20 cellular contexts compared by ENCODE assay signal in the genomic region with DNA sequence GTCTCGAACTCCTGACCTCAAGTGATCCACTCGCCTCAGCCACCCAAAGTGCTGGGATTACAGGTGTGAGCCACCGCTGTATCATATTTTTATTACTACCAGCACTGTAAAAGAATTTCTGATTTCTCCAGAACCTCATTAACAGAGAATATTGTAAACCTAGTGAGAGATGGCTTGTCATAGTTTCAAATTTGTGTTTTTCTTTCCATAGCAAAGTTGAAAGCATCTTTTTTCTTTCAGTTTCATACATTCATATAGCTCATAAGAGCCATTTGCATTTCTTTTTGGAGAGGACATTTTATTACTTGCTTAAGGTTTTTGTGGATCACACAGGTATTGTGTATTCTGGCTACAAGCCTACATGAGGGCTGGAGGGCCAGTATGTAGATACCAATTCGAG. TPM values are rescaled to one million over a fixed set of nuclear protein-coding genes. Genes with fewer than 3 reads are reported as not detected.
DNase-seq lines count a peak whose midpoint lies in the region; ATAC-seq and TF ChIP-seq lines count a peak whose summit lies in the region.
"Had no signal": no experiment of that assay in that cellular context is flagged by ENCODE, and none has a peak within 500 bp of the region (broad histone marks: within the 10 kb centered on the region; RNA-seq: fewer than 3 reads in every experiment).

No MANE protein-coding gene starts in this region.

- no peak overlapping the region for H3K4me3 Mint-ChIP-seq in activated naive CD8-positive, alpha-beta T cell treated with anti-CD3 and anti-CD28 coated beads, Interleukin-2, amount 10 ng/mL, durations not matched to agents 7 days and 5 days
- no peak overlapping the region for H3K4me3 Mint-ChIP-seq in activated naive CD8-positive, alpha-beta T cell treated with anti-CD3 and anti-CD28 coated beads, Interleukin-2, amount 50 U/mL, for 24 hours
- H3K4me3 Mint-ChIP-seq: CD8-positive, alpha-beta T cell; neural crest cell had no signal

- H4K20me1 ChIP-seq in Karpas-422 (ENCODE audit: insufficient read depth, low read depth, low read length): no peaks in the 10 kb centered on the region

- POLR2A ChIA-PET in activated naive CD8-positive, alpha-beta T cell treated with anti-CD3 and anti-CD28 coated beads, Interleukin-2, amount 10 ng/mL, durations not matched to agents 7 days and 5 days (lab: Charles Lee): no interaction called here

- H3K9me3 ChIP-seq in Karpas-422 (ENCODE audit: low read length) (no peaks in the 10 kb centered on the region), thyroid gland (no peaks in the 10 kb centered on the region)
- H3K9me3 ChIP-seq: colonic mucosa, psoas muscle, testis had no signal

- H3K4me3 ChIP-seq in Karpas-422 (ENCODE audit: low read length) (no peak overlapping the region), thyroid gland (replicated peaks in 1 of 3) (no peak overlapping the region)
- H3K4me3 ChIP-seq: colonic mucosa, psoas muscle, testis had no signal

- H3K79me2 ChIP-seq in Karpas-422 (ENCODE audit: low read length): peaks cover 61% of the 10 kb centered on the region

- DNase-seq in activated naive CD8-positive, alpha-beta T cell treated with anti-CD3 and anti-CD28 coated beads, Interleukin-2, amount 10 ng/mL, durations not matched to agents 7 days and 5 days: no peak
- DNase-seq in activated naive CD8-positive, alpha-beta T cell treated with anti-CD3 and anti-CD28 coated beads, Interleukin-2, amount 50 U/mL, for 24 hours: no peak
- DNase-seq in NCI-H146 (lab: John Stamatoyannopoulos, UW) (no peak), Karpas-422 (no peak), NCI-H2029 (lab: John Stamatoyannopoulos, UW) (no peak), thyroid gland (no peak)
- DNase-seq: activated CD4-positive, alpha-beta T cell treated with anti-CD3 and anti-CD28 coated beads, Interleukin-2, amount 50 U/mL, for 48 hours; activated effector memory CD4-positive, alpha-beta T cell treated with anti-CD3 and anti-CD28 coated beads, Interleukin-2, amount 50 U/mL, for 16 hours; CD8-positive, alpha-beta T cell; colonic mucosa; DMS79 treated with DMSO at 0.1 percent for 48 hours; foreskin fibroblast; NCI-H1436 treated with DMSO at 0.1 percent for 48 hours; NCI-H2227 treated with DMSO at 0.1 percent for 48 hours; psoas muscle; testis had no signal

- no peak for TF ChIP-seq POLR2A in thyroid gland (IDR thresholded peaks at IDR 0.05)

- intact Hi-C loops in thyroid gland (cut with DNase I): no loop called here

- H3K36me3 Mint-ChIP-seq in activated naive CD8-positive, alpha-beta T cell treated with anti-CD3 and anti-CD28 coated beads, Interleukin-2, amount 10 ng/mL, durations not matched to agents 7 days and 5 days: peaks cover 28% of the 10 kb centered on the region
- H3K36me3 Mint-ChIP-seq in activated naive CD8-positive, alpha-beta T cell treated with anti-CD3 and anti-CD28 coated beads, Interleukin-2, amount 50 U/mL, for 24 hours (ENCODE audit: low read depth): peaks cover 13% of the 10 kb centered on the region

- H3K27ac Mint-ChIP-seq in activated naive CD8-positive, alpha-beta T cell treated with anti-CD3 and anti-CD28 coated beads, Interleukin-2, amount 10 ng/mL, durations not matched to agents 7 days and 5 days: peak overlapping the region; percentile 12
- no peak overlapping the region for H3K27ac Mint-ChIP-seq in activated naive CD8-positive, alpha-beta T cell treated with anti-CD3 and anti-CD28 coated beads, Interleukin-2, amount 50 U/mL, for 24 hours
- H3K27ac Mint-ChIP-seq: CD8-positive, alpha-beta T cell had no signal

- H3K4me1 Mint-ChIP-seq in activated naive CD8-positive, alpha-beta T cell treated with anti-CD3 and anti-CD28 coated beads, Interleukin-2, amount 10 ng/mL, durations not matched to agents 7 days and 5 days: peaks cover 3% of the 10 kb centered on the region
- peaks cover 7% of the 10 kb centered on the region for H3K4me1 Mint-ChIP-seq in activated naive CD8-positive, alpha-beta T cell treated with anti-CD3 and anti-CD28 coated beads, Interleukin-2, amount 50 U/mL, for 24 hours
- H3K4me1 Mint-ChIP-seq: neural crest cell had no signal

- no peaks in the 10 kb centered on the region for H3K27me3 Mint-ChIP-seq in activated naive CD8-positive, alpha-beta T cell treated with anti-CD3 and anti-CD28 coated beads, Interleukin-2, amount 10 ng/mL, durations not matched to agents 7 days and 5 days
- H3K27me3 Mint-ChIP-seq in activated naive CD8-positive, alpha-beta T cell treated with anti-CD3 and anti-CD28 coated beads, Interleukin-2, amount 50 U/mL, for 24 hours: no peaks in the 10 kb centered on the region

- H3K4me2 ChIP-seq in Karpas-422 (ENCODE audit: low read depth, low read length, poor library complexity, severe bottlenecking): no peak overlapping the region

- no peak for TF ChIP-seq CTCF in thyroid gland (IDR thresholded peaks at IDR 0.05)

- H3K27ac ChIP-seq in Karpas-422 (ENCODE audit: low read length): no peak overlapping the region
- no peak overlapping the region for H3K27ac ChIP-seq in thyroid gland
- H3K27ac ChIP-seq: colonic mucosa, psoas muscle, testis had no signal

- H2AFZ ChIP-seq in Karpas-422 (ENCODE audit: low read length): no peak overlapping the region

- H3K36me3 ChIP-seq in Karpas-422 (ENCODE audit: insufficient read depth, low read length) (peaks cover 27% of the 10 kb centered on the region; the same call in 1 of the 2 replicates), thyroid gland (no peaks in the 10 kb centered on the region)
- H3K36me3 ChIP-seq: colonic mucosa had no signal

- 95 to 98% methylated on average over 4 of the region's 4 CpGs for WGBS in thyroid gland, 2 donors

- H3K9me3 Mint-ChIP-seq in activated naive CD8-positive, alpha-beta T cell treated with anti-CD3 and anti-CD28 coated beads, Interleukin-2, amount 10 ng/mL, durations not matched to agents 7 days and 5 days: no peaks in the 10 kb centered on the region
- no peaks in the 10 kb centered on the region for H3K9me3 Mint-ChIP-seq in activated naive CD8-positive, alpha-beta T cell treated with anti-CD3 and anti-CD28 coated beads, Interleukin-2, amount 50 U/mL, for 24 hours
- H3K9me3 Mint-ChIP-seq: CD8-positive, alpha-beta T cell; neural crest cell had no signal

- no peaks in the 10 kb centered on the region; the same call in 1 of the 2 replicates for H3K9me2 ChIP-seq in Karpas-422 (replicated peaks; ENCODE audit: insufficient read depth, low read length)

- H3K4me1 ChIP-seq in Karpas-422 (ENCODE audit: low read length): no peaks in the 10 kb centered on the region
- H3K4me1 ChIP-seq in thyroid gland: no peaks in the 10 kb centered on the region
- H3K4me1 ChIP-seq: colonic mucosa, psoas muscle, testis had no signal

- H3K27me3 ChIP-seq in Karpas-422 (ENCODE audit: low read length): no peaks in the 10 kb centered on the region
- H3K27me3 ChIP-seq in thyroid gland: no peaks in the 10 kb centered on the region
- H3K27me3 ChIP-seq: colonic mucosa, testis had no signal

- H3K9ac ChIP-seq in Karpas-422 (ENCODE audit: low read length): no peak overlapping the region

- no peak for ATAC-seq in activated naive CD8-positive, alpha-beta T cell treated with anti-CD3 and anti-CD28 coated beads, Interleukin-2, amount 10 ng/mL, durations not matched to agents 7 days and 5 days (ENCODE audit: low read depth)
- ATAC-seq in activated naive CD8-positive, alpha-beta T cell treated with anti-CD3 and anti-CD28 coated beads, Interleukin-2, amount 50 U/mL, for 24 hours: no peak
- ATAC-seq in GM21723 (IDR thresholded peaks at IDR 0.05; ENCODE audit: unreplicated experiment): peak; percentile 69
- peak; percentile 45 for ATAC-seq in HG03342 (IDR thresholded peaks at IDR 0.05; ENCODE audit: unreplicated experiment)
- ATAC-seq: CD8-positive, alpha-beta T cell; psoas muscle; SK-N-SH treated with all-trans-retinoic acid at 6 μM for 48 hours had no signal

RNA-seq across cellular contexts. Expression of a gene that starts 58.0 kb away (rescaled TPM):
- total RNA-seq in activated naive CD8-positive, alpha-beta T cell treated with anti-CD3 and anti-CD28 coated beads, Interleukin-2, amount 10 ng/mL, durations not matched to agents 7 days and 5 days: 10 to 100 TPM; 52.0 to 57.2 TPM
- 93.3 and 147 TPM in 2 replicates for total RNA-seq in Karpas-422 (2014; rRNA removed; shearing (Covaris generic); ENCODE audit: low replicate concordance)
- total RNA-seq in thyroid gland: 10 to 100 TPM; 26.5 to 44.9 (median 34.7) TPM

RNA-seq across cellular contexts. Expression of a gene that starts 59.2 kb away (rescaled TPM):
- 10 to 100 TPM; 15.0 to 17.7 TPM for total RNA-seq in activated naive CD8-positive, alpha-beta T cell treated with anti-CD3 and anti-CD28 coated beads, Interleukin-2, amount 10 ng/mL, durations not matched to agents 7 days and 5 days
- total RNA-seq in Karpas-422 (2014; rRNA removed; shearing (Covaris generic); ENCODE audit: low replicate concordance): 22.7 and 32.2 TPM in 2 replicates
- 10 to 100 TPM in 1 of 4 donors, 1 to 10 TPM in 3; 4.2 to 15.7 (median 7.6) TPM for total RNA-seq in thyroid gland

Comparison
In these comparisons a context has a peak if more than half of its experiments do, and no peak if none do; other contexts are left out.
1. ATAC-seq: peak in GM21723 (single experiment) and HG03342 (single experiment); none in activated naive CD8-positive, alpha-beta T cell treated with anti-CD3 and anti-CD28 coated beads, Interleukin-2, amount 10 ng/mL, durations not matched to agents 7 days and 5 days (single experiment) and activated naive CD8-positive, alpha-beta T cell treated with anti-CD3 and anti-CD28 coated beads, Interleukin-2, amount 50 U/mL, for 24 hours (single experiment).